Comparison of ENCODE assay signal across 20 cellular contexts in genomic region chr2:219946529-219946928, GRCh38.
A peak's percentile ranks its signal among the peaks of the same experiment; 100 is the strongest.
DNase-seq lines count a peak whose midpoint lies in the region; ATAC-seq and TF ChIP-seq lines count a peak whose summit lies in the region.
"Had no signal": no experiment of that assay in that cellular context is flagged by ENCODE, and none has a peak within 500 bp of the region (broad histone marks: within the 10 kb centered on the region; RNA-seq: fewer than 3 reads in every experiment).

No MANE protein-coding gene starts in this region.

- H3K4ac ChIP-seq in IMR-90 (ENCODE audit: low read depth, low read length) = no peak overlapping the region

- H3K27ac Mint-ChIP-seq in chondrocyte (ENCODE audit: unreplicated experiment) = no peak overlapping the region
- H3K27ac Mint-ChIP-seq: CD4-positive, alpha-beta T cell had no signal

- H3K27ac ChIP-seq in A673 (ENCODE audit: low read depth, low read length, poor library complexity, severe bottlenecking) (no peak overlapping the region), IMR-90 (ENCODE audit: insufficient read depth, low read length) (no peak overlapping the region), RWPE1 (no peak overlapping the region)
- H3K27ac ChIP-seq: BLaER1 treated with 17β-estradiol and CSF1 and Interleukin-3, amounts not matched to agents 10 nM and 100 nM had no signal

- CTCF ChIA-PET in A673 (lab: Charles Lee) = no interaction called here
- CTCF ChIA-PET in IMR-90 (lab: Yijun Ruan, JAX) = no interaction called here
- CTCF ChIA-PET in RWPE1 (lab: Yijun Ruan, JAX) = no interaction called here

- DNase-seq in A673 (ENCODE audit: low spot score) (no peak), IMR-90 (no peak), chondrocyte (ENCODE audit: low spot score) (no peak), RWPE1 (ENCODE audit: low spot score) (no peak), mesenteric fat pad (ENCODE audit: low spot score) (no peak)
- DNase-seq in activated naive CD4-positive, alpha-beta T cell treated with Interleukin-2 at 50 U/mL for 16 hours = no peak
- DNase-seq: AML-193; CD4-positive, alpha-beta T cell; H7; NCI-H1048; NCI-H1417; NCI-H1694; NCI-H2029 treated with DMSO at 0.1 percent for 48 hours; NCI-H446 treated with DMSO at 0.1 percent for 48 hours; NCI-H526 treated with DMSO at 0.1 percent for 48 hours; SK-N-SH; SW 1271 had no signal

- in situ Hi-C loops in IMR-90 (cut with MboI; ENCODE audit: low sequenced_read_pairs) = no loop called here

- H3K4me3 Mint-ChIP-seq in chondrocyte (ENCODE audit: unreplicated experiment) = no peak overlapping the region
- H3K4me3 Mint-ChIP-seq: CD4-positive, alpha-beta T cell had no signal

- intact Hi-C loops in A673 (cut with micrococcal nuclease; ENCODE audit: unreplicated experiment) (no loop called here), IMR-90 (cut with micrococcal nuclease) (no loop called here)

- H2AK9ac ChIP-seq in IMR-90 (replicated peaks; ENCODE audit: low read depth, low read length, poor library complexity) = no peak overlapping the region

- no peak overlapping the region for H2AK5ac ChIP-seq in IMR-90 (ENCODE audit: low read depth, low read length)

- TF ChIP-seq CTCF in A673 (conservative IDR thresholded peaks at IDR 0.05; ENCODE audit: low read depth, low read length) = 0 out of 2 replicates have a peak, but pooled peaks have one; percentile 23
- no peak for TF ChIP-seq CTCF in IMR-90 (conservative IDR thresholded peaks at IDR 0.05; ENCODE audit: low read depth, low read length)
- peak; percentile 37 for TF ChIP-seq CTCF in chondrocyte (IDR thresholded peaks at IDR 0.05)
- no peak for TF ChIP-seq CTCF in RWPE1 (conservative IDR thresholded peaks at IDR 0.05; ENCODE audit: low read depth)

- no peaks in the 10 kb centered on the region for H3K36me3 Mint-ChIP-seq in chondrocyte (ENCODE audit: low read depth)

- ATAC-seq in GM18907 (IDR thresholded peaks at IDR 0.05; ENCODE audit: unreplicated experiment) (peak; percentile 59), IMR-90 (ENCODE audit: low read depth) (peak; percentile 27; the same call in 1 of the 2 replicates), GM21528 (IDR thresholded peaks at IDR 0.05; ENCODE audit: low FRiP score, unreplicated experiment) (no peak)

- no peak overlapping the region for H3K56ac ChIP-seq in IMR-90 (ENCODE audit: extremely low read depth, insufficient read depth, low read length)

- H4K91ac ChIP-seq in IMR-90 (ENCODE audit: insufficient read depth, low read depth, low read length) = no peak overlapping the region

- no peaks in the 10 kb centered on the region for H3K36me3 ChIP-seq in A673 (ENCODE audit: insufficient read depth, low read length, poor library complexity, severe bottlenecking)
- H3K36me3 ChIP-seq in IMR-90 (ENCODE audit: control insufficient read depth, insufficient read depth, low read length) = no peaks in the 10 kb centered on the region
- H3K36me3 ChIP-seq: BLaER1 treated with 17β-estradiol and CSF1 and Interleukin-3, amounts not matched to agents 10 nM and 100 nM had no signal

- no peak overlapping the region for H2BK120ac ChIP-seq in IMR-90 (ENCODE audit: low read depth, low read length)

- H3K4me3 ChIP-seq in A673 (ENCODE audit: low read depth, low read length, poor library complexity, severe bottlenecking) = no peak overlapping the region
- H3K4me3 ChIP-seq in IMR-90 (ENCODE audit: insufficient read depth, low read depth, low read length) = no peak overlapping the region
- H3K4me3 ChIP-seq: BLaER1 treated with 17β-estradiol and CSF1 and Interleukin-3, amounts not matched to agents 10 nM and 100 nM had no signal

- no peaks in the 10 kb centered on the region for H4K20me1 ChIP-seq in IMR-90 (ENCODE audit: insufficient read depth, low read length)
- H4K20me1 ChIP-seq: BLaER1 treated with 17β-estradiol and CSF1 and Interleukin-3, amounts not matched to agents 10 nM and 100 nM had no signal

- H3K27me3 Mint-ChIP-seq in chondrocyte (ENCODE audit: low read depth) = no peaks in the 10 kb centered on the region

- H3K23ac ChIP-seq in IMR-90 (ENCODE audit: low read depth, low read length) = no peak overlapping the region

- H4K8ac ChIP-seq in IMR-90 (ENCODE audit: low read depth in 2 of 2, low read length in 2 of 2) = no peak overlapping the region

- dilution Hi-C loops in IMR-90 (cut with HindIII; ENCODE audit: low sequenced_read_pairs, unreplicated experiment) = no loop called here

- peaks cover 23% of the 10 kb centered on the region for H3K4me1 Mint-ChIP-seq in chondrocyte (ENCODE audit: low read depth)

- BruUV-seq in A673 (replicated peaks; lab: Mats Ljungman, UMichigan) (no TSS peak), IMR-90 (replicated peaks; lab: Mats Ljungman, UMichigan) (no TSS peak)

- no peak for TF ChIP-seq RAD21 in IMR-90 (IDR thresholded peaks at IDR 0.05; ENCODE audit: low read length)

- H3K9ac ChIP-seq in IMR-90 (ENCODE audit: low read depth, low read length) = no peak overlapping the region
- H3K9ac ChIP-seq: BLaER1 treated with 17β-estradiol and CSF1 and Interleukin-3, amounts not matched to agents 10 nM and 100 nM; SK-N-SH had no signal

- POLR2A ChIA-PET in A673 (lab: Charles Lee; ENCODE audit: low non-redundant PET) = no interaction called here
- POLR2A ChIA-PET in IMR-90 (lab: Charles Lee; ENCODE audit: unreplicated experiment) = no interaction called here
- POLR2A ChIA-PET in RWPE1 (lab: Yijun Ruan, JAX; ENCODE audit: low non-redundant PET) = no interaction called here

- no peak overlapping the region for H3K4me2 ChIP-seq in IMR-90 (ENCODE audit: low read depth, low read length)
- H3K4me2 ChIP-seq: BLaER1 treated with 17β-estradiol and CSF1 and Interleukin-3, amounts not matched to agents 10 nM and 100 nM; SK-N-SH had no signal

- no peak overlapping the region for H2BK15ac ChIP-seq in IMR-90 (ENCODE audit: low read depth, low read length)

- H3K27me3 ChIP-seq in A673 (replicated peaks; ENCODE audit: insufficient read depth, low read depth, low read length, poor library complexity) (no peaks in the 10 kb centered on the region), IMR-90 (ENCODE audit: control insufficient read depth, insufficient read depth, low read length) (no peaks in the 10 kb centered on the region; the same call in 1 of the 2 replicates)
- H3K27me3 ChIP-seq: BLaER1 treated with 17β-estradiol and CSF1 and Interleukin-3, amounts not matched to agents 10 nM and 100 nM had no signal

- H3K9me3 ChIP-seq in A673 (ENCODE audit: low read depth, low read length, poor library complexity, severe bottlenecking) (no peaks in the 10 kb centered on the region), IMR-90 (ENCODE audit: control insufficient read depth, insufficient read depth, low read length) (no peaks in the 10 kb centered on the region)
- H3K9me3 ChIP-seq: BLaER1 treated with 17β-estradiol and CSF1 and Interleukin-3, amounts not matched to agents 10 nM and 100 nM; SK-N-SH had no signal

- no peaks in the 10 kb centered on the region for H3K4me1 ChIP-seq in A673 (ENCODE audit: insufficient read depth, low read length, poor library complexity, severe bottlenecking)
- peaks cover 2% of the 10 kb centered on the region; the same call in 1 of the 2 replicates for H3K4me1 ChIP-seq in IMR-90 (ENCODE audit: control insufficient read depth, insufficient read depth, low read length)
- H3K4me1 ChIP-seq: BLaER1 treated with 17β-estradiol and CSF1 and Interleukin-3, amounts not matched to agents 10 nM and 100 nM had no signal

- H2BK20ac ChIP-seq in IMR-90 (ENCODE audit: low read depth, low read length) = no peak overlapping the region

- H3K9me3 Mint-ChIP-seq in chondrocyte (ENCODE audit: low read depth) = no peaks in the 10 kb centered on the region
- H3K9me3 Mint-ChIP-seq: CD4-positive, alpha-beta T cell had no signal

- H4K5ac ChIP-seq in IMR-90 (ENCODE audit: low read depth, low read length) = no peak overlapping the region

- no peak for TF ChIP-seq POLR2A in IMR-90 (IDR thresholded peaks at IDR 0.05; ENCODE audit: low read depth, low read length)

- H3K14ac ChIP-seq in IMR-90 (replicated peaks; ENCODE audit: low read depth, low read length) = no peak overlapping the region

- H3K18ac ChIP-seq in IMR-90 (ENCODE audit: low read depth, low read length) = no peak overlapping the region

- H2AFZ ChIP-seq in IMR-90 (replicated peaks; ENCODE audit: low read length, poor library complexity) = no peak overlapping the region

- no peaks in the 10 kb centered on the region for H3K9me1 ChIP-seq in IMR-90 (ENCODE audit: insufficient read depth, low read length)

- H3K79me1 ChIP-seq in IMR-90 (ENCODE audit: low read depth in 1 of 2, low read length in 2 of 2) = no peaks in the 10 kb centered on the region

- H2BK5ac ChIP-seq in IMR-90 (ENCODE audit: low read depth, low read length, poor library complexity, severe bottlenecking) = no peak overlapping the region

TF ChIP-seq in IMR-90, 13 proteins besides CTCF, POLR2A, EP300 and RAD21 (continues in another document):
- TF ChIP-seq NFE2L2 (IDR thresholded peaks at IDR 0.05; ENCODE audit: low read depth, low read length) (no peak), BHLHE40 (IDR thresholded peaks at IDR 0.05; ENCODE audit: low read depth, low read length) (no peak), MXI1 (IDR thresholded peaks at IDR 0.05; ENCODE audit: borderline replicate concordance, low read depth, low read length) (no peak), ELK1 (IDR thresholded peaks at IDR 0.05; ENCODE audit: borderline replicate concordance, low read depth, low read length) (no peak), RCOR1 (IDR thresholded peaks at IDR 0.05; ENCODE audit: insufficient replicate concordance, low read length) (no peak), SMC3 (IDR thresholded peaks at IDR 0.05; ENCODE audit: low read depth, low read length) (no peak), RFX5 (IDR thresholded peaks at IDR 0.05; ENCODE audit: low read depth, low read length) (no peak), MAZ (IDR thresholded peaks at IDR 0.05; ENCODE audit: borderline replicate concordance, low read depth, low read length) (no peak), CEBPB (IDR thresholded peaks at IDR 0.05; ENCODE audit: low read depth, low read length) (no peak), MAFK (IDR thresholded peaks at IDR 0.05; ENCODE audit: low read depth, low read length) (no peak)

Comparison
In these comparisons a context has a peak if more than half of its experiments do, and no peak if none do; other contexts are left out.
1. CTCF ChIP-seq: peak in A673 (single experiment) and chondrocyte (single experiment); none in IMR-90 (single experiment) and RWPE1 (single experiment).